15 cellular contexts compared by ENCODE assay signal in genomic region chr17:82685291-82685690, GRCh38.
"Had no signal": no experiment of that assay in that cellular context is flagged by ENCODE, and none has a peak within 500 bp of the region (broad histone marks: within the 10 kb centered on the region; RNA-seq: fewer than 3 reads in every experiment).

No MANE protein-coding gene starts in this region.

- H3K27me3 ChIP-seq: foreskin keratinocyte, ovary, tibial nerve had no signal

- H3K27ac ChIP-seq: foreskin keratinocyte, ovary had no signal

- H3K9me3 ChIP-seq: ovary had no signal

- ATAC-seq: activated CD4-positive, CD25-positive, alpha-beta regulatory T cell treated with anti-CD3 and anti-CD28 coated beads, Interleukin-2, amount 50 U/mL, for 24 hours; foreskin keratinocyte; stimulated activated memory B cell treated with anti-CD40 and anti-IgM and Interleukin-4, amounts not matched to agents 10 μg/mL and 1 μg/mL and 100 μg/mL, for 72 hours had no signal

- H3K36me3 ChIP-seq: ovary had no signal

- DNase-seq: activated CD4-positive, alpha-beta T cell treated with anti-CD3 and anti-CD28 coated beads, Interleukin-2, amount 50 U/mL, for 1 hour; activated CD8-positive, alpha-beta memory T cell treated with anti-CD3 and anti-CD28 coated beads for 24 hours; activated gamma-delta T cell treated with Interleukin-2 at 50 U/mL for 16 hours; amniotic stem cell; central memory CD4-positive, alpha-beta T cell; cortex of kidney; effector memory CD4-positive, alpha-beta T cell; foreskin keratinocyte; glutamatergic neuron; hypothalamus; ovary; stimulated activated CD4-positive, alpha-beta T cell treated with anti-CD3 and anti-CD28 coated beads, Interleukin-2, amount 100 ng/mL, for 48 hours had no signal

- H3K4me1 ChIP-seq: foreskin keratinocyte had no signal

- H3K4me3 ChIP-seq: ovary, tibial nerve had no signal
